Comparison of ENCODE assay signal across 1 cellular context in the genomic region with DNA sequence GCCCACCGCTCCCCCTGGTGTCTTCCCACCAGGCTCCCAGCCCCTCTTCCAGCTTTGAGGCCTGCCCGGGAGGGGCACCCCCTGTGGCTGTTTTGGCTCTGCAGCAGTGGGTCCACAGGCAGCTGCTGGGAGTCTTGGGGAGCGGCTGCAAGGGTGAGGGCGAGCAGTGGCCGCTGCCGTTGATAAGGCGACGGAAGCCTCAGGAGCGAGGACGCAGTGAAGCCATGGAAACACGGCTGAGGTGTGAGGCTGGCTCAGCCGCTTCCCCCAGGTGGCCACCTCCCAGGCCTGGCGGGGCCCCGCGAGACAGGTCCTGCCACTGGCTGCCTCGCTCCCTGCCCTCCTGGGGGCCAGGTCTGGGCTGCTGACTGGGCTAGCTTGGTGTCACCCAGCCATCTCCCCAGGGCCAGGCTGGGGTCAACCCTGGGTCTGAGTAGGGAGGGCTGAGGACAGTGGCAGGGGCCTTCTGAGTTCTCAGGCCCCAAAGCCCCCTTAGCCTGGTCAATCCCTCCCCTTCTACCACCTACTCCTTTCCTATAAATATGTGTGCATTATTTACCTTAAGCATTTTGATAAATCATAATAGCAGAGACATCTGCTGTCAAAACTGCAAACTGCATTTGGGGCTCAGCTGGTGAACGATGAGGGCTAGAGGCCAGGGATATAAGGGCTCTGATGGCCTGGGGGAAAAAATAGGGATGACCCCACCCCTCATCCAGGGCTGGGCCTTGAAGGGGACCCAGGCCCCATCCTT.
TF ChIP-seq lines count a peak whose summit lies in the region.

No MANE protein-coding gene starts in this region.

TF ChIP-seq in HepG2, 621 proteins besides CTCF, POLR2A, EP300 and RAD21 (continues in another document):
- TF ChIP-seq, protein P1, sequence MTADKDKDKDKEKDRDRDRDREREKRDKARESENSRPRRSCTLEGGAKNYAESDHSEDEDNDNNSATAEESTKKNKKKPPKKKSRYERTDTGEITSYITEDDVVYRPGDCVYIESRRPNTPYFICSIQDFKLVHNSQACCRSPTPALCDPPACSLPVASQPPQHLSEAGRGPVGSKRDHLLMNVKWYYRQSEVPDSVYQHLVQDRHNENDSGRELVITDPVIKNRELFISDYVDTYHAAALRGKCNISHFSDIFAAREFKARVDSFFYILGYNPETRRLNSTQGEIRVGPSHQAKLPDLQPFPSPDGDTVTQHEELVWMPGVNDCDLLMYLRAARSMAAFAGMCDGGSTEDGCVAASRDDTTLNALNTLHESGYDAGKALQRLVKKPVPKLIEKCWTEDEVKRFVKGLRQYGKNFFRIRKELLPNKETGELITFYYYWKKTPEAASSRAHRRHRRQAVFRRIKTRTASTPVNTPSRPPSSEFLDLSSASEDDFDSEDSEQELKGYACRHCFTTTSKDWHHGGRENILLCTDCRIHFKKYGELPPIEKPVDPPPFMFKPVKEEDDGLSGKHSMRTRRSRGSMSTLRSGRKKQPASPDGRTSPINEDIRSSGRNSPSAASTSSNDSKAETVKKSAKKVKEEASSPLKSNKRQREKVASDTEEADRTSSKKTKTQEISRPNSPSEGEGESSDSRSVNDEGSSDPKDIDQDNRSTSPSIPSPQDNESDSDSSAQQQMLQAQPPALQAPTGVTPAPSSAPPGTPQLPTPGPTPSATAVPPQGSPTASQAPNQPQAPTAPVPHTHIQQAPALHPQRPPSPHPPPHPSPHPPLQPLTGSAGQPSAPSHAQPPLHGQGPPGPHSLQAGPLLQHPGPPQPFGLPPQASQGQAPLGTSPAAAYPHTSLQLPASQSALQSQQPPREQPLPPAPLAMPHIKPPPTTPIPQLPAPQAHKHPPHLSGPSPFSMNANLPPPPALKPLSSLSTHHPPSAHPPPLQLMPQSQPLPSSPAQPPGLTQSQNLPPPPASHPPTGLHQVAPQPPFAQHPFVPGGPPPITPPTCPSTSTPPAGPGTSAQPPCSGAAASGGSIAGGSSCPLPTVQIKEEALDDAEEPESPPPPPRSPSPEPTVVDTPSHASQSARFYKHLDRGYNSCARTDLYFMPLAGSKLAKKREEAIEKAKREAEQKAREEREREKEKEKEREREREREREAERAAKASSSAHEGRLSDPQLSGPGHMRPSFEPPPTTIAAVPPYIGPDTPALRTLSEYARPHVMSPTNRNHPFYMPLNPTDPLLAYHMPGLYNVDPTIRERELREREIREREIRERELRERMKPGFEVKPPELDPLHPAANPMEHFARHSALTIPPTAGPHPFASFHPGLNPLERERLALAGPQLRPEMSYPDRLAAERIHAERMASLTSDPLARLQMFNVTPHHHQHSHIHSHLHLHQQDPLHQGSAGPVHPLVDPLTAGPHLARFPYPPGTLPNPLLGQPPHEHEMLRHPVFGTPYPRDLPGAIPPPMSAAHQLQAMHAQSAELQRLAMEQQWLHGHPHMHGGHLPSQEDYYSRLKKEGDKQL (CRISPR knock-in tag; IDR thresholded peaks at IDR 0.05; ENCODE audit: low read depth) = no peak
- TF ChIP-seq ZNF235 (CRISPR knock-in tag; IDR thresholded peaks at IDR 0.05; ENCODE audit: borderline replicate concordance) = 0 out of 2 replicates have a peak, but pooled peaks have one; percentile 70
- no peak for TF ChIP-seq ZNF264 (CRISPR knock-in tag; IDR thresholded peaks at IDR 0.05)
- TF ChIP-seq, protein P2, sequence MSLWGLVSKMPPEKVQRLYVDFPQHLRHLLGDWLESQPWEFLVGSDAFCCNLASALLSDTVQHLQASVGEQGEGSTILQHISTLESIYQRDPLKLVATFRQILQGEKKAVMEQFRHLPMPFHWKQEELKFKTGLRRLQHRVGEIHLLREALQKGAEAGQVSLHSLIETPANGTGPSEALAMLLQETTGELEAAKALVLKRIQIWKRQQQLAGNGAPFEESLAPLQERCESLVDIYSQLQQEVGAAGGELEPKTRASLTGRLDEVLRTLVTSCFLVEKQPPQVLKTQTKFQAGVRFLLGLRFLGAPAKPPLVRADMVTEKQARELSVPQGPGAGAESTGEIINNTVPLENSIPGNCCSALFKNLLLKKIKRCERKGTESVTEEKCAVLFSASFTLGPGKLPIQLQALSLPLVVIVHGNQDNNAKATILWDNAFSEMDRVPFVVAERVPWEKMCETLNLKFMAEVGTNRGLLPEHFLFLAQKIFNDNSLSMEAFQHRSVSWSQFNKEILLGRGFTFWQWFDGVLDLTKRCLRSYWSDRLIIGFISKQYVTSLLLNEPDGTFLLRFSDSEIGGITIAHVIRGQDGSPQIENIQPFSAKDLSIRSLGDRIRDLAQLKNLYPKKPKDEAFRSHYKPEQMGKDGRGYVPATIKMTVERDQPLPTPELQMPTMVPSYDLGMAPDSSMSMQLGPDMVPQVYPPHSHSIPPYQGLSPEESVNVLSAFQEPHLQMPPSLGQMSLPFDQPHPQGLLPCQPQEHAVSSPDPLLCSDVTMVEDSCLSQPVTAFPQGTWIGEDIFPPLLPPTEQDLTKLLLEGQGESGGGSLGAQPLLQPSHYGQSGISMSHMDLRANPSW (CRISPR knock-in tag; IDR thresholded peaks at IDR 0.05; ENCODE audit: borderline replicate concordance) = no peak
- peak; percentile 26 for TF ChIP-seq SMC3 (IDR thresholded peaks at IDR 0.05; ENCODE audit: low read length)
- TF ChIP-seq ZNF660 (CRISPR knock-in tag; IDR thresholded peaks at IDR 0.05; ENCODE audit: borderline replicate concordance, low read depth) = no peak
- TF ChIP-seq AGO2 (optimal IDR thresholded peaks at IDR 0.05; ENCODE audit: low read depth, low read length) = peak; percentile 92
- TF ChIP-seq, protein P3, sequence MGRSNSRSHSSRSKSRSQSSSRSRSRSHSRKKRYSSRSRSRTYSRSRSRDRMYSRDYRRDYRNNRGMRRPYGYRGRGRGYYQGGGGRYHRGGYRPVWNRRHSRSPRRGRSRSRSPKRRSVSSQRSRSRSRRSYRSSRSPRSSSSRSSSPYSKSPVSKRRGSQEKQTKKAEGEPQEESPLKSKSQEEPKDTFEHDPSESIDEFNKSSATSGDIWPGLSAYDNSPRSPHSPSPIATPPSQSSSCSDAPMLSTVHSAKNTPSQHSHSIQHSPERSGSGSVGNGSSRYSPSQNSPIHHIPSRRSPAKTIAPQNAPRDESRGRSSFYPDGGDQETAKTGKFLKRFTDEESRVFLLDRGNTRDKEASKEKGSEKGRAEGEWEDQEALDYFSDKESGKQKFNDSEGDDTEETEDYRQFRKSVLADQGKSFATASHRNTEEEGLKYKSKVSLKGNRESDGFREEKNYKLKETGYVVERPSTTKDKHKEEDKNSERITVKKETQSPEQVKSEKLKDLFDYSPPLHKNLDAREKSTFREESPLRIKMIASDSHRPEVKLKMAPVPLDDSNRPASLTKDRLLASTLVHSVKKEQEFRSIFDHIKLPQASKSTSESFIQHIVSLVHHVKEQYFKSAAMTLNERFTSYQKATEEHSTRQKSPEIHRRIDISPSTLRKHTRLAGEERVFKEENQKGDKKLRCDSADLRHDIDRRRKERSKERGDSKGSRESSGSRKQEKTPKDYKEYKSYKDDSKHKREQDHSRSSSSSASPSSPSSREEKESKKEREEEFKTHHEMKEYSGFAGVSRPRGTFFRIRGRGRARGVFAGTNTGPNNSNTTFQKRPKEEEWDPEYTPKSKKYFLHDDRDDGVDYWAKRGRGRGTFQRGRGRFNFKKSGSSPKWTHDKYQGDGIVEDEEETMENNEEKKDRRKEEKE (IDR thresholded peaks at IDR 0.05) = no peak
- TF ChIP-seq, protein P4, sequence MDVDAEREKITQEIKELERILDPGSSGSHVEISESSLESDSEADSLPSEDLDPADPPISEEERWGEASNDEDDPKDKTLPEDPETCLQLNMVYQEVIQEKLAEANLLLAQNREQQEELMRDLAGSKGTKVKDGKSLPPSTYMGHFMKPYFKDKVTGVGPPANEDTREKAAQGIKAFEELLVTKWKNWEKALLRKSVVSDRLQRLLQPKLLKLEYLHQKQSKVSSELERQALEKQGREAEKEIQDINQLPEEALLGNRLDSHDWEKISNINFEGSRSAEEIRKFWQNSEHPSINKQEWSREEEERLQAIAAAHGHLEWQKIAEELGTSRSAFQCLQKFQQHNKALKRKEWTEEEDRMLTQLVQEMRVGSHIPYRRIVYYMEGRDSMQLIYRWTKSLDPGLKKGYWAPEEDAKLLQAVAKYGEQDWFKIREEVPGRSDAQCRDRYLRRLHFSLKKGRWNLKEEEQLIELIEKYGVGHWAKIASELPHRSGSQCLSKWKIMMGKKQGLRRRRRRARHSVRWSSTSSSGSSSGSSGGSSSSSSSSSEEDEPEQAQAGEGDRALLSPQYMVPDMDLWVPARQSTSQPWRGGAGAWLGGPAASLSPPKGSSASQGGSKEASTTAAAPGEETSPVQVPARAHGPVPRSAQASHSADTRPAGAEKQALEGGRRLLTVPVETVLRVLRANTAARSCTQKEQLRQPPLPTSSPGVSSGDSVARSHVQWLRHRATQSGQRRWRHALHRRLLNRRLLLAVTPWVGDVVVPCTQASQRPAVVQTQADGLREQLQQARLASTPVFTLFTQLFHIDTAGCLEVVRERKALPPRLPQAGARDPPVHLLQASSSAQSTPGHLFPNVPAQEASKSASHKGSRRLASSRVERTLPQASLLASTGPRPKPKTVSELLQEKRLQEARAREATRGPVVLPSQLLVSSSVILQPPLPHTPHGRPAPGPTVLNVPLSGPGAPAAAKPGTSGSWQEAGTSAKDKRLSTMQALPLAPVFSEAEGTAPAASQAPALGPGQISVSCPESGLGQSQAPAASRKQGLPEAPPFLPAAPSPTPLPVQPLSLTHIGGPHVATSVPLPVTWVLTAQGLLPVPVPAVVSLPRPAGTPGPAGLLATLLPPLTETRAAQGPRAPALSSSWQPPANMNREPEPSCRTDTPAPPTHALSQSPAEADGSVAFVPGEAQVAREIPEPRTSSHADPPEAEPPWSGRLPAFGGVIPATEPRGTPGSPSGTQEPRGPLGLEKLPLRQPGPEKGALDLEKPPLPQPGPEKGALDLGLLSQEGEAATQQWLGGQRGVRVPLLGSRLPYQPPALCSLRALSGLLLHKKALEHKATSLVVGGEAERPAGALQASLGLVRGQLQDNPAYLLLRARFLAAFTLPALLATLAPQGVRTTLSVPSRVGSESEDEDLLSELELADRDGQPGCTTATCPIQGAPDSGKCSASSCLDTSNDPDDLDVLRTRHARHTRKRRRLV (CRISPR knock-in tag; IDR thresholded peaks at IDR 0.05) = no peak
- no peak for TF ChIP-seq RFXAP (CRISPR knock-in tag; IDR thresholded peaks at IDR 0.05; ENCODE audit: borderline replicate concordance)
- peak; percentile 31 for TF ChIP-seq AGO1 (IDR thresholded peaks at IDR 0.05; ENCODE audit: low read depth, low read length, poor library complexity, severe bottlenecking)
- TF ChIP-seq PCBP2 (optimal IDR thresholded peaks at IDR 0.05; ENCODE audit: low read depth, low read length, poor library complexity, severe bottlenecking) = no peak
- TF ChIP-seq ZNF777 (CRISPR knock-in tag; IDR thresholded peaks at IDR 0.05) = no peak
- TF ChIP-seq, protein P5, sequence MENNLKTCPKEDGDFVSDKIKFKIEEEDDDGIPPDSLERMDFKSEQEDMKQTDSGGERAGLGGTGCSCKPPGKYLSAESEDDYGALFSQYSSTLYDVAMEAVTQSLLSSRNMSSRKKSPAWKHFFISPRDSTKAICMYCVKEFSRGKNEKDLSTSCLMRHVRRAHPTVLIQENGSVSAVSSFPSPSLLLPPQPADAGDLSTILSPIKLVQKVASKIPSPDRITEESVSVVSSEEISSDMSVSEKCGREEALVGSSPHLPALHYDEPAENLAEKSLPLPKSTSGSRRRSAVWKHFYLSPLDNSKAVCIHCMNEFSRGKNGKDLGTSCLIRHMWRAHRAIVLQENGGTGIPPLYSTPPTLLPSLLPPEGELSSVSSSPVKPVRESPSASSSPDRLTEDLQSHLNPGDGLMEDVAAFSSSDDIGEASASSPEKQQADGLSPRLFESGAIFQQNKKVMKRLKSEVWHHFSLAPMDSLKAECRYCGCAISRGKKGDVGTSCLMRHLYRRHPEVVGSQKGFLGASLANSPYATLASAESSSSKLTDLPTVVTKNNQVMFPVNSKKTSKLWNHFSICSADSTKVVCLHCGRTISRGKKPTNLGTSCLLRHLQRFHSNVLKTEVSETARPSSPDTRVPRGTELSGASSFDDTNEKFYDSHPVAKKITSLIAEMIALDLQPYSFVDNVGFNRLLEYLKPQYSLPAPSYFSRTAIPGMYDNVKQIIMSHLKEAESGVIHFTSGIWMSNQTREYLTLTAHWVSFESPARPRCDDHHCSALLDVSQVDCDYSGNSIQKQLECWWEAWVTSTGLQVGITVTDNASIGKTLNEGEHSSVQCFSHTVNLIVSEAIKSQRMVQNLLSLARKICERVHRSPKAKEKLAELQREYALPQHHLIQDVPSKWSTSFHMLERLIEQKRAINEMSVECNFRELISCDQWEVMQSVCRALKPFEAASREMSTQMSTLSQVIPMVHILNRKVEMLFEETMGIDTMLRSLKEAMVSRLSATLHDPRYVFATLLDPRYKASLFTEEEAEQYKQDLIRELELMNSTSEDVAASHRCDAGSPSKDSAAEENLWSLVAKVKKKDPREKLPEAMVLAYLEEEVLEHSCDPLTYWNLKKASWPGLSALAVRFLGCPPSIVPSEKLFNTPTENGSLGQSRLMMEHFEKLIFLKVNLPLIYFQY (CRISPR knock-in tag; IDR thresholded peaks at IDR 0.05; ENCODE audit: borderline replicate concordance) = no peak
- TF ChIP-seq SP2 (CRISPR knock-in tag; IDR thresholded peaks at IDR 0.05) = no peak
- TF ChIP-seq TCF7 (IDR thresholded peaks at IDR 0.05; ENCODE audit: low read depth) = no peak
- TF ChIP-seq, protein P6, sequence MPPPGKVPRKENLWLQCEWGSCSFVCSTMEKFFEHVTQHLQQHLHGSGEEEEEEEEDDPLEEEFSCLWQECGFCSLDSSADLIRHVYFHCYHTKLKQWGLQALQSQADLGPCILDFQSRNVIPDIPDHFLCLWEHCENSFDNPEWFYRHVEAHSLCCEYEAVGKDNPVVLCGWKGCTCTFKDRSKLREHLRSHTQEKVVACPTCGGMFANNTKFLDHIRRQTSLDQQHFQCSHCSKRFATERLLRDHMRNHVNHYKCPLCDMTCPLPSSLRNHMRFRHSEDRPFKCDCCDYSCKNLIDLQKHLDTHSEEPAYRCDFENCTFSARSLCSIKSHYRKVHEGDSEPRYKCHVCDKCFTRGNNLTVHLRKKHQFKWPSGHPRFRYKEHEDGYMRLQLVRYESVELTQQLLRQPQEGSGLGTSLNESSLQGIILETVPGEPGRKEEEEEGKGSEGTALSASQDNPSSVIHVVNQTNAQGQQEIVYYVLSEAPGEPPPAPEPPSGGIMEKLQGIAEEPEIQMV (CRISPR knock-in tag; IDR thresholded peaks at IDR 0.05; ENCODE audit: low read depth) = no peak
- no peak for TF ChIP-seq ZNF331 (CRISPR knock-in tag; IDR thresholded peaks at IDR 0.05)
- no peak for TF ChIP-seq NCOA5 (CRISPR knock-in tag; IDR thresholded peaks at IDR 0.05)
- no peak for TF ChIP-seq GABPA (IDR thresholded peaks at IDR 0.05; ENCODE audit: low read depth, low read length)
- TF ChIP-seq GABPA (CRISPR knock-in tag; IDR thresholded peaks at IDR 0.05; ENCODE audit: low read depth) = no peak
- TF ChIP-seq RFX3 (CRISPR knock-in tag; IDR thresholded peaks at IDR 0.05) = no peak
- peak; percentile 69 for TF ChIP-seq STAG1 (CRISPR knock-in tag; IDR thresholded peaks at IDR 0.05)
- TF ChIP-seq SSRP1 (CRISPR knock-in tag; IDR thresholded peaks at IDR 0.05) = no peak
- TF ChIP-seq MXD4 (CRISPR knock-in tag; IDR thresholded peaks at IDR 0.05) = 0 out of 2 replicates have a peak, but pooled peaks have one; percentile 1
- TF ChIP-seq ZFP36L2 (CRISPR knock-in tag; IDR thresholded peaks at IDR 0.05) = no peak
- TF ChIP-seq ZNF282 (IDR thresholded peaks at IDR 0.05; ENCODE audit: partially characterized antibody) = no peak
- TF ChIP-seq KAT8 (CRISPR knock-in tag; IDR thresholded peaks at IDR 0.05) = no peak
